ENCODE assay signal across 11 cellular contexts in genomic region chrX:65866146-65866545, GRCh38.
A peak's percentile ranks its signal among the peaks of the same experiment; 100 is the strongest.
DNase-seq lines count a peak whose midpoint lies in the region; ATAC-seq and TF ChIP-seq lines count a peak whose summit lies in the region.
"Had no signal": no experiment of that assay in that cellular context is flagged by ENCODE, and none has a peak within 500 bp of the region (broad histone marks: within the 10 kb centered on the region; RNA-seq: fewer than 3 reads in every experiment).

No MANE protein-coding gene starts in this region.

- peak in 1 of 10 experiments; percentile 8 for DNase-seq in CD4-positive, alpha-beta T cell
- DNase-seq in activated B cell treated with CpG ODN at 0.5 μM for 24 hours, result no peak
- DNase-seq in substantia nigra (lab: John Stamatoyannopoulos, UW), result no peak
- no peak for DNase-seq in NCI-H524 treated with DMSO at 0.1 percent for 48 hours (lab: John Stamatoyannopoulos, UW)
- no peak for DNase-seq in H9
- DNase-seq in aorta, result no peak
- DNase-seq: gastrocnemius medialis, NCI-H774 had no signal

- no peak overlapping the region for H2BK5ac ChIP-seq in H9 (ENCODE audit: insufficient read length, low read length)

- no peak overlapping the region for H3K27ac ChIP-seq in CD4-positive, alpha-beta T cell (ENCODE audit: low read depth, low read length)
- H3K27ac ChIP-seq in substantia nigra (ENCODE audit: low read depth, low read length, poor library complexity, severe bottlenecking), result no peak overlapping the region
- no peak overlapping the region for H3K27ac ChIP-seq in H9 (ENCODE audit: insufficient read length, low read depth, low read length)
- no peak overlapping the region for H3K27ac ChIP-seq in aorta (ENCODE audit: low read depth in 1 of 2, low read length in 2 of 2)
- H3K27ac ChIP-seq: gastrocnemius medialis had no signal

- no peak for TF ChIP-seq CTCF in CD4-positive, alpha-beta T cell (IDR thresholded peaks at IDR 0.05)
- no peak for TF ChIP-seq CTCF in activated B cell treated with CpG ODN at 0.5 μM for 24 hours (IDR thresholded peaks at IDR 0.05)
- TF ChIP-seq CTCF in H9 (conservative IDR thresholded peaks at IDR 0.05), result no peak

- no peaks in the 10 kb centered on the region for H4K20me1 ChIP-seq in H9 (ENCODE audit: control insufficient read depth, insufficient read depth, insufficient read length)

- peak; percentile 85 for ATAC-seq in CD4-positive, alpha-beta T cell (ENCODE audit: poor library complexity)
- ATAC-seq in GM18867 (IDR thresholded peaks at IDR 0.05; ENCODE audit: unreplicated experiment) (peak; percentile 49), HG02885 (IDR thresholded peaks at IDR 0.05; ENCODE audit: poor library complexity, unreplicated experiment) (peak; percentile 75), activated B cell treated with CpG ODN at 0.5 μM for 24 hours (ENCODE audit: low read depth) (peak; percentile 70), aorta (ENCODE audit: low FRiP score) (no peak)
- ATAC-seq: gastrocnemius medialis had no signal

- peak overlapping the region; percentile 47 for H3K27ac Mint-ChIP-seq in CD4-positive, alpha-beta T cell
- peak overlapping the region; percentile 53 for H3K27ac Mint-ChIP-seq in activated B cell treated with CpG ODN at 0.5 μM for 24 hours
- H3K27ac Mint-ChIP-seq in H9, result no peak overlapping the region
- H3K27ac Mint-ChIP-seq: brain had no signal

- H3K36me3 ChIP-seq in aorta (ENCODE audit: control insufficient read depth in 1 of 2, insufficient read depth in 2 of 2, low read length in 1 of 2), result no peaks in the 10 kb centered on the region
- H3K36me3 ChIP-seq: gastrocnemius medialis had no signal

- no peak overlapping the region for H3K14ac ChIP-seq in H9 (ENCODE audit: insufficient read depth, low read length)

- no peaks in the 10 kb centered on the region for H3K27me3 Mint-ChIP-seq in CD4-positive, alpha-beta T cell
- H3K27me3 Mint-ChIP-seq in activated B cell treated with CpG ODN at 0.5 μM for 24 hours (no peaks in the 10 kb centered on the region), H9 (ENCODE audit: low read depth) (no peaks in the 10 kb centered on the region)
- H3K27me3 Mint-ChIP-seq: brain had no signal

- H3K9ac ChIP-seq in H9 (ENCODE audit: extremely low read depth, insufficient read length, low read length), result no peak overlapping the region

- no peaks in the 10 kb centered on the region for H3K27me3 ChIP-seq in CD4-positive, alpha-beta T cell (ENCODE audit: control insufficient read depth, insufficient read depth, low read length)
- H3K27me3 ChIP-seq in H9 (ENCODE audit: insufficient read depth, low read length), result no peaks in the 10 kb centered on the region
- no peaks in the 10 kb centered on the region for H3K27me3 ChIP-seq in aorta (ENCODE audit: control insufficient read depth in 1 of 2, insufficient read depth in 2 of 2, low read length in 1 of 2)

- H3K18ac ChIP-seq in H9 (ENCODE audit: insufficient read length, low read depth, low read length), result no peak overlapping the region

- no peak overlapping the region for H2BK12ac ChIP-seq in H9 (ENCODE audit: insufficient read length, low read depth, low read length)

- H3K56ac ChIP-seq in H9 (ENCODE audit: insufficient read length, low read depth, low read length), result no peak overlapping the region

- no peak overlapping the region for H4K8ac ChIP-seq in H9 (replicated peaks; ENCODE audit: insufficient read length, low read depth, low read length)

- H3K23ac ChIP-seq in H9 (ENCODE audit: insufficient read length, low read depth, low read length), result no peak overlapping the region

- no peaks in the 10 kb centered on the region for H3K79me2 ChIP-seq in H9 (ENCODE audit: insufficient read depth, low read length)

- H2AFZ ChIP-seq in H9 (ENCODE audit: low read length), result no peak overlapping the region

- H3K4ac ChIP-seq in H9 (ENCODE audit: low read depth, low read length), result no peak overlapping the region

- intact Hi-C loops in CD4-positive, alpha-beta T cell (cut with DNase I, micrococcal nuclease), result loop anchor here in 1 of 2 experiments (10.0 kb wide), 1 partner anchor 141 kb away; no protein-coding TSS in a partner anchor
- intact Hi-C loops in activated B cell treated with CpG ODN at 0.5 μM for 24 hours (cut with micrococcal nuclease) (loop anchor here (5.0 kb wide), 1 partner anchor 121 kb away; no protein-coding TSS in a partner anchor), aorta (cut with DNase I) (no loop called here)

- H3K9me3 Mint-ChIP-seq in CD4-positive, alpha-beta T cell, result no peaks in the 10 kb centered on the region
- no peaks in the 10 kb centered on the region for H3K9me3 Mint-ChIP-seq in activated B cell treated with CpG ODN at 0.5 μM for 24 hours
- H3K9me3 Mint-ChIP-seq in H9, result peaks cover 74 to 75% of the 10 kb centered on the region in 2 experiments

- no peak overlapping the region for H3K4me3 ChIP-seq in aorta (ENCODE audit: low read length in 2 of 2)
- H3K4me3 ChIP-seq: gastrocnemius medialis had no signal

- no peak overlapping the region for H2BK120ac ChIP-seq in H9 (ENCODE audit: low read depth, low read length, poor library complexity, severe bottlenecking)

- H3K4me2 ChIP-seq in H9 (ENCODE audit: insufficient read depth, insufficient read length, low read length), result no peak overlapping the region

- POLR2A ChIA-PET in CD4-positive, alpha-beta T cell (lab: Charles Lee), result no interaction called here
- POLR2A ChIA-PET in activated B cell treated with CpG ODN at 0.5 μM for 24 hours (lab: Charles Lee), result no interaction called here

- H3K23me2 ChIP-seq in H9 (ENCODE audit: insufficient read length, low read depth, low read length, poor library complexity, severe bottlenecking), result no peaks in the 10 kb centered on the region

- H3K4me1 Mint-ChIP-seq in CD4-positive, alpha-beta T cell (ENCODE audit: low read depth), result peaks cover 47% of the 10 kb centered on the region
- peaks cover 13% of the 10 kb centered on the region for H3K4me1 Mint-ChIP-seq in activated B cell treated with CpG ODN at 0.5 μM for 24 hours
- peaks cover 11% of the 10 kb centered on the region in 2 experiments for H3K4me1 Mint-ChIP-seq in H9
- H3K4me1 Mint-ChIP-seq: brain had no signal

- no peak overlapping the region for H2BK15ac ChIP-seq in H9 (ENCODE audit: low read depth, low read length)

- CTCF ChIA-PET in CD4-positive, alpha-beta T cell (lab: Charles Lee), result no interaction called here
- CTCF ChIA-PET in activated B cell treated with CpG ODN at 0.5 μM for 24 hours (lab: Charles Lee), result no interaction called here

- H2AK5ac ChIP-seq in H9 (ENCODE audit: insufficient read length, low read length), result no peak overlapping the region

- no peak overlapping the region for H3K4me3 Mint-ChIP-seq in CD4-positive, alpha-beta T cell
- H3K4me3 Mint-ChIP-seq in activated B cell treated with CpG ODN at 0.5 μM for 24 hours, result no peak overlapping the region
- no peak overlapping the region for H3K4me3 Mint-ChIP-seq in H9
- H3K4me3 Mint-ChIP-seq: brain had no signal

- no peaks in the 10 kb centered on the region for H3K36me3 Mint-ChIP-seq in CD4-positive, alpha-beta T cell (ENCODE audit: low read depth)
- H3K36me3 Mint-ChIP-seq in activated B cell treated with CpG ODN at 0.5 μM for 24 hours (ENCODE audit: low read depth) (no peaks in the 10 kb centered on the region), H9 (ENCODE audit: insufficient read depth in 1 of 3, low read depth in 3 of 3) (peaks cover 0 to 4% (median 0%) of the 10 kb centered on the region in 3 experiments; a peak in 2 of 7 replicates)
- H3K36me3 Mint-ChIP-seq: brain had no signal

- H3K9me3 ChIP-seq in CD4-positive, alpha-beta T cell (ENCODE audit: control insufficient read depth, low read length), result no peaks in the 10 kb centered on the region
- peaks cover 14% of the 10 kb centered on the region for H3K9me3 ChIP-seq in H9 (ENCODE audit: control insufficient read depth, low read depth, low read length)
- H3K9me3 ChIP-seq in aorta (ENCODE audit: control insufficient read depth, low read length), result no peaks in the 10 kb centered on the region
- H3K9me3 ChIP-seq: gastrocnemius medialis had no signal

- no peak overlapping the region for H4K5ac ChIP-seq in H9 (ENCODE audit: insufficient read length, low read depth, low read length)

- no peak overlapping the region for H2BK20ac ChIP-seq in H9 (ENCODE audit: low read depth, low read length, poor library complexity, severe bottlenecking)

- H3K4me1 ChIP-seq in H9 (ENCODE audit: insufficient read depth, low read length) (peaks cover 2% of the 10 kb centered on the region; the same call in 1 of the 2 replicates), aorta (ENCODE audit: control insufficient read depth in 1 of 2, insufficient read depth in 2 of 2, low read length in 2 of 2) (no peaks in the 10 kb centered on the region)
- H3K4me1 ChIP-seq: gastrocnemius medialis had no signal

- H4K91ac ChIP-seq in H9 (ENCODE audit: insufficient read length, low read depth, low read length), result no peak overlapping the region

- H3K79me1 ChIP-seq in H9 (ENCODE audit: insufficient read depth, low read depth, low read length, poor library complexity, severe bottlenecking), result no peaks in the 10 kb centered on the region

- H3T11ph ChIP-seq in H9 (ENCODE audit: low read length), result no peak overlapping the region

Comparison
In these comparisons a context has a peak if more than half of its experiments do, and no peak if none do; other contexts are left out.
1. H3K27ac Mint-ChIP-seq: peak in CD4-positive, alpha-beta T cell (single experiment) and activated B cell treated with CpG ODN at 0.5 μM for 24 hours (single experiment); none in H9 (0 of 3).